In the genomic region with DNA sequence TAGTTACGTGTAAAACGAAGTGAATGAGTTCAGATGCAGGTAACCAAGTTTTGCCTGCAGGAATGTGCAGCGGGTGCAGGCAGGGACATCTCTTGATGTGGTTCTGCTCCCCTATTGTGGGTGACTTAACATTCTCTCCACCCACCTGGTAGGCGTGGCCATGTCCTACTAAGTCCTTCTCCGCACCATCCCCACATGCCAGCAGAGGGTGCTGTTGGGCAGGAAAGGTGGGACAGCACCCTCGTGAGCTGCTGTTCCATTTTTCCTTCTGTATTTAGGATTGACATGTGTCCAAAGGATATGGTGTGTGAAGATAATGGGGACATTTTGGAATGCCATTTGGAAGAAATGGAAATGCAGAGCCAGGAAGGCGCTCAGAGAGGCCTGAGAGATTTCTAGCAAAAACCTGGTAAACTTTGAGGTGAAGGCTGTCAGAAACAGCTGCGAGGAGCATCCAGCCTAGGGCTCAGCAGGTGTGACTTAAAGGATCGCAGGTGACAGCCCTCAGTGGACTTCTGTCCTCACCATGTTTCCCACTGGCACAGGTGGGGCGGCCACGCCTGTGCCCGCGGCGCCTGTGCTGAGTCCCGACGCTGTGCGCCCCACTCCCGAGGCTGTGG, we compare ENCODE assay signal across 8 cellular contexts. TPM values are rescaled to one million over a fixed set of nuclear protein-coding genes. Genes with fewer than 3 reads are reported as not detected.
DNase-seq lines count a peak whose midpoint lies in the region; ATAC-seq and TF ChIP-seq lines count a peak whose summit lies in the region.

No MANE protein-coding gene starts in this region.

- H3K9me3 Mint-ChIP-seq in IgD-negative memory B cell = peaks cover 0 to 1% (median 0%) of the 10 kb centered on the region in 3 donors
- no peaks in the 10 kb centered on the region for H3K9me3 Mint-ChIP-seq in activated T-cell treated with anti-CD3 and anti-CD28 coated beads, Interleukin-2, amount 50 U/mL, for 24 hours

- DNase-seq in DMS153 treated with DMSO at 0.1 percent for 48 hours (lab: John Stamatoyannopoulos, UW; ENCODE audit: unreplicated experiment) (peak; percentile 92), OCI-M2 (lab: John Stamatoyannopoulos, UW; ENCODE audit: unreplicated experiment) (peak; percentile 56), esophagus squamous epithelium (lab: John Stamatoyannopoulos, UW) (peak; percentile 53)
- DNase-seq in activated T-cell treated with anti-CD3 and anti-CD28 coated beads, Interleukin-2, amount 50 U/mL, for 24 hours = peak; percentile 96
- peak; percentile 100 for DNase-seq in stimulated activated CD8-positive, alpha-beta memory T cell treated with anti-CD3 and anti-CD28 coated beads, Interleukin-4, amount 100 ng/mL, for 48 hours

- peak; percentile 88 to 98 (median 95) for TF ChIP-seq CTCF in esophagus squamous epithelium (IDR thresholded peaks at IDR 0.05)

- 1 to 4% methylated on average over 6 to 8 of the region's 18 CpGs for WGBS in esophagus squamous epithelium, 2 donors

- peaks cover 4 to 6% (median 5%) of the 10 kb centered on the region in 3 donors for H3K4me1 Mint-ChIP-seq in IgD-negative memory B cell
- H3K4me1 Mint-ChIP-seq in activated T-cell treated with anti-CD3 and anti-CD28 coated beads, Interleukin-2, amount 50 U/mL, for 24 hours (ENCODE audit: low read depth) = peaks cover 9% of the 10 kb centered on the region

- H3K4me3 Mint-ChIP-seq in IgD-negative memory B cell = peak overlapping the region; percentile 50 to 99 (median 93)
- peak overlapping the region; percentile 78 for H3K4me3 Mint-ChIP-seq in activated T-cell treated with anti-CD3 and anti-CD28 coated beads, Interleukin-2, amount 50 U/mL, for 24 hours

- peak; percentile 94 for ATAC-seq in GM21619 (IDR thresholded peaks at IDR 0.05; ENCODE audit: unreplicated experiment)

- H3K36me3 ChIP-seq in esophagus squamous epithelium = no peaks in the 10 kb centered on the region
- no peaks in the 10 kb centered on the region for H3K36me3 ChIP-seq in muscle layer of colon (ENCODE audit: insufficient read depth, low read length)

- H3K27ac ChIP-seq in esophagus squamous epithelium (peak overlapping the region in 1 of 4 donors; percentile 66), muscle layer of colon (ENCODE audit: low read depth, low read length) (peak overlapping the region; percentile 44)

- peaks cover 0 to 22% (median 0%) of the 10 kb centered on the region in 4 donors for H3K27me3 ChIP-seq in esophagus squamous epithelium
- peaks cover 0 to 4% of the 10 kb centered on the region in 2 donors for H3K27me3 ChIP-seq in muscle layer of colon (ENCODE audit: control insufficient read depth in 1 of 2, insufficient read depth in 2 of 2, low read length in 2 of 2)

- peaks cover 9 to 19% (median 15%) of the 10 kb centered on the region in 3 donors for H3K4me1 ChIP-seq in esophagus squamous epithelium
- H3K4me1 ChIP-seq in muscle layer of colon (ENCODE audit: insufficient read depth, low read length) = no peaks in the 10 kb centered on the region

- H3K4me3 ChIP-seq in esophagus squamous epithelium (peak overlapping the region; percentile 45 to 70 (median 58)), muscle layer of colon (ENCODE audit: low read depth in 1 of 2, low read length in 2 of 2) (peak overlapping the region; percentile 66 to 71)

- H3K36me3 Mint-ChIP-seq in IgD-negative memory B cell = no peaks in the 10 kb centered on the region
- H3K36me3 Mint-ChIP-seq in activated T-cell treated with anti-CD3 and anti-CD28 coated beads, Interleukin-2, amount 50 U/mL, for 24 hours (ENCODE audit: low read depth) = no peaks in the 10 kb centered on the region

- peaks cover 16% of the 10 kb centered on the region for H3K27me3 Mint-ChIP-seq in IgD-negative memory B cell
- peaks cover 47% of the 10 kb centered on the region for H3K27me3 Mint-ChIP-seq in activated T-cell treated with anti-CD3 and anti-CD28 coated beads, Interleukin-2, amount 50 U/mL, for 24 hours

- H3K27ac Mint-ChIP-seq in IgD-negative memory B cell = no peak overlapping the region
- H3K27ac Mint-ChIP-seq in activated T-cell treated with anti-CD3 and anti-CD28 coated beads, Interleukin-2, amount 50 U/mL, for 24 hours = peak overlapping the region; percentile 71

- intact Hi-C loops in esophagus squamous epithelium (cut with DNase I) = loop anchor here (5.0 kb wide), 2 partner anchors 85 to 210 kb away; no protein-coding TSS in a partner anchor

- TF ChIP-seq POLR2A in esophagus squamous epithelium (IDR thresholded peaks at IDR 0.05) = no peak

- H3K9me3 ChIP-seq in esophagus squamous epithelium = no peaks in the 10 kb centered on the region
- no peaks in the 10 kb centered on the region for H3K9me3 ChIP-seq in muscle layer of colon (ENCODE audit: low read length)

- no peak overlapping the region for H3K9ac ChIP-seq in muscle layer of colon (ENCODE audit: low read length)

RNA-seq across cellular contexts. Expression of gene MCF2L, which starts 26.2 kb away (rescaled TPM):
- polyA plus RNA-seq in IgD-negative memory B cell = 1.7 TPM
- 10 to 100 TPM; 10.2 to 25.4 (median 16.9) TPM for total RNA-seq in esophagus squamous epithelium
